ENCODE assay signal across 10 cellular contexts in genomic region chr13:77207943-77208342, GRCh38.
DNase-seq lines count a peak whose midpoint lies in the region; ATAC-seq and TF ChIP-seq lines count a peak whose summit lies in the region.
"Had no signal": no experiment of that assay in that cellular context is flagged by ENCODE, and none has a peak within 500 bp of the region (broad histone marks: within the 10 kb centered on the region; RNA-seq: fewer than 3 reads in every experiment).

No MANE protein-coding gene starts in this region.

- no peak overlapping the region for H3K9ac ChIP-seq in DND-41 (ENCODE audit: low read depth, low read length)
- H3K9ac ChIP-seq: parathyroid adenoma had no signal

- H3K4me3 ChIP-seq in DND-41 (ENCODE audit: low read depth in 1 of 2, low read length in 2 of 2) = no peak overlapping the region
- no peak overlapping the region for H3K4me3 ChIP-seq in cardiac fibroblast (replicated peaks in 1 of 2; ENCODE audit: low read depth in 2 of 2, low read length in 2 of 2)

- H3K27ac ChIP-seq in DND-41 (ENCODE audit: low read length) = peak overlapping the region; percentile 52; the same call in 1 of the 2 replicates
- H3K27ac ChIP-seq: parathyroid adenoma had no signal

- H3K36me3 Mint-ChIP-seq in natural killer cell = no peaks in the 10 kb centered on the region

- peak overlapping the region; percentile 1 to 50 for H3K27ac Mint-ChIP-seq in natural killer cell

- H3K9me3 Mint-ChIP-seq in natural killer cell = no peaks in the 10 kb centered on the region

- no peak overlapping the region for H2AFZ ChIP-seq in DND-41 (ENCODE audit: low read depth, low read length)
- H2AFZ ChIP-seq: parathyroid adenoma had no signal

- H3K36me3 ChIP-seq in DND-41 (ENCODE audit: insufficient read depth, low read length) = peaks cover 54% of the 10 kb centered on the region

- H3K4me1 Mint-ChIP-seq in natural killer cell = peaks cover 5 to 10% of the 10 kb centered on the region in 2 donors

- ATAC-seq in DND-41 (ENCODE audit: insufficient read depth, low read depth) (peak; percentile 92), natural killer cell (no peak), GM18858 (IDR thresholded peaks at IDR 0.05; ENCODE audit: unreplicated experiment) (no peak)
- ATAC-seq in activated CD4-positive, CD25-positive, alpha-beta regulatory T cell treated with anti-CD3 and anti-CD28 coated beads, Interleukin-2, amount 50 U/mL, for 24 hours = no peak

- intact Hi-C loops in natural killer cell (cut with micrococcal nuclease) = no loop called here

- no peaks in the 10 kb centered on the region for H3K27me3 ChIP-seq in DND-41 (ENCODE audit: insufficient read depth, low read length, poor library complexity)

- no peaks in the 10 kb centered on the region for H3K27me3 Mint-ChIP-seq in natural killer cell (ENCODE audit: low read depth in 2 of 2)

- H3K4me2 ChIP-seq in DND-41 (ENCODE audit: insufficient read depth, low read length) = no peak overlapping the region

- no peak overlapping the region for H3K4me3 Mint-ChIP-seq in natural killer cell

- DNase-seq in DND-41 (no peak), LHCN-M2 (ENCODE audit: low read depth) (peak; percentile 51), cardiac fibroblast (ENCODE audit: low read depth in 2 of 2) (peak; percentile 29 to 51), natural killer cell (no peak), NCI-H1694 treated with DMSO at 0.1 percent for 48 hours (lab: John Stamatoyannopoulos, UW) (no peak), SW 1271 (lab: John Stamatoyannopoulos, UW) (no peak)
- DNase-seq: central memory CD4-positive, alpha-beta T cell had no signal

- no peaks in the 10 kb centered on the region for H4K20me1 ChIP-seq in DND-41 (ENCODE audit: insufficient read depth, low read length)

- no peaks in the 10 kb centered on the region for H3K79me2 ChIP-seq in DND-41 (ENCODE audit: insufficient read depth, low read length)
- H3K79me2 ChIP-seq: parathyroid adenoma had no signal

- no peak for TF ChIP-seq CTCF in DND-41 (IDR thresholded peaks at IDR 0.05; ENCODE audit: borderline replicate concordance, extremely low read depth, low read length, poor library complexity, severe bottlenecking)
- TF ChIP-seq CTCF in cardiac fibroblast (IDR thresholded peaks at IDR 0.05; ENCODE audit: low read depth, low read length) = no peak
- no peak for TF ChIP-seq CTCF in natural killer cell (IDR thresholded peaks at IDR 0.05)

- H3K4me1 ChIP-seq in DND-41 (ENCODE audit: insufficient read depth, low read length) = peaks cover 10% of the 10 kb centered on the region
- H3K4me1 ChIP-seq: parathyroid adenoma had no signal

- H3K9me3 ChIP-seq in DND-41 (ENCODE audit: insufficient read depth, low read length, severe bottlenecking) = no peaks in the 10 kb centered on the region

Comparison
In these comparisons a context has a peak if more than half of its experiments do, and no peak if none do; other contexts are left out.
1. DNase-seq: peak in LHCN-M2 (single experiment) and cardiac fibroblast (2 of 2); none in DND-41 (single experiment), natural killer cell (single experiment), NCI-H1694 treated with DMSO at 0.1 percent for 48 hours (single experiment) and SW 1271 (0 of 2).